ENCODE assay signal across 24 cellular contexts in genomic region chr1:92509619-92510018, GRCh38. TPM values are rescaled to one million over a fixed set of nuclear protein-coding genes. Genes with fewer than 3 reads are reported as not detected.
A peak's percentile ranks its signal among the peaks of the same experiment; 100 is the strongest.
DNase-seq lines count a peak whose midpoint lies in the region; ATAC-seq and TF ChIP-seq lines count a peak whose summit lies in the region.
"Had no signal": no experiment of that assay in that cellular context is flagged by ENCODE, and none has a peak within 500 bp of the region (broad histone marks: within the 10 kb centered on the region; RNA-seq: fewer than 3 reads in every experiment).

No MANE protein-coding gene starts in this region.

- H3K4me3 ChIP-seq in Caco-2 (ENCODE audit: low read depth, low read length): no peak overlapping the region
- H3K4me3 ChIP-seq: HAP-1 had no signal

- ATAC-seq in GM19463 (IDR thresholded peaks at IDR 0.05; ENCODE audit: unreplicated experiment) (peak; percentile 52), HG03196 (IDR thresholded peaks at IDR 0.05; ENCODE audit: unreplicated experiment) (peak; percentile 55), activated B cell treated with CpG ODN at 0.5 μM for 24 hours (ENCODE audit: low read depth) (peak; percentile 34)

- H3K9me3 Mint-ChIP-seq in Caco-2 (ENCODE audit: unreplicated experiment): no peaks in the 10 kb centered on the region
- no peaks in the 10 kb centered on the region for H3K9me3 Mint-ChIP-seq in activated B cell treated with CpG ODN at 0.5 μM for 24 hours
- H3K9me3 Mint-ChIP-seq in Calu3 (ENCODE audit: low read depth, unreplicated experiment): no peaks in the 10 kb centered on the region
- H3K9me3 Mint-ChIP-seq: CD14-positive monocyte; CD8-positive, alpha-beta memory T cell; HFFc6 had no signal

- H3K27ac Mint-ChIP-seq in Caco-2 (ENCODE audit: unreplicated experiment): no peak overlapping the region
- H3K27ac Mint-ChIP-seq in activated B cell treated with CpG ODN at 0.5 μM for 24 hours: no peak overlapping the region
- H3K27ac Mint-ChIP-seq in Calu3 (ENCODE audit: unreplicated experiment): no peak overlapping the region
- H3K27ac Mint-ChIP-seq: CD14-positive monocyte; CD8-positive, alpha-beta memory T cell; HFFc6 had no signal

- CTCF ChIA-PET in Caco-2 (lab: Charles Lee): no interaction called here
- CTCF ChIA-PET in activated B cell treated with CpG ODN at 0.5 μM for 24 hours (lab: Charles Lee): no interaction called here
- CTCF ChIA-PET in Calu3 (lab: Charles Lee): no interaction called here

- H3K27me3 Mint-ChIP-seq in Caco-2 (ENCODE audit: insufficient read depth, unreplicated experiment): no peaks in the 10 kb centered on the region
- no peaks in the 10 kb centered on the region for H3K27me3 Mint-ChIP-seq in activated B cell treated with CpG ODN at 0.5 μM for 24 hours
- H3K27me3 Mint-ChIP-seq in Calu3 (ENCODE audit: unreplicated experiment): no peaks in the 10 kb centered on the region

- H3K9me3 ChIP-seq in Caco-2: no peaks in the 10 kb centered on the region
- H3K9me3 ChIP-seq: BE2C, HAP-1 had no signal

- H3K4me1 Mint-ChIP-seq in Caco-2 (ENCODE audit: low read depth, unreplicated experiment) (no peaks in the 10 kb centered on the region), activated B cell treated with CpG ODN at 0.5 μM for 24 hours (peaks cover 6% of the 10 kb centered on the region), Calu3 (ENCODE audit: low read depth, unreplicated experiment) (peaks cover 10% of the 10 kb centered on the region)

- BruUV-seq in Caco-2 (replicated peaks; lab: Mats Ljungman, UMichigan) (TSS peak; percentile 12), Calu3 (replicated peaks; lab: Mats Ljungman, UMichigan) (no TSS peak)

- H3K36me3 ChIP-seq in Caco-2 (ENCODE audit: control insufficient read depth, insufficient read depth, low read length): no peaks in the 10 kb centered on the region
- H3K36me3 ChIP-seq: BE2C, HAP-1 had no signal

- H3K27me3 ChIP-seq in Caco-2 (replicated peaks; ENCODE audit: control insufficient read depth, insufficient read depth, low read length): no peaks in the 10 kb centered on the region
- H3K27me3 ChIP-seq: BE2C had no signal

- no peaks in the 10 kb centered on the region for H3K4me1 ChIP-seq in Caco-2
- H3K4me1 ChIP-seq: BE2C, HAP-1 had no signal

- intact Hi-C loops in Caco-2 (cut with micrococcal nuclease; ENCODE audit: unreplicated experiment): no loop called here
- intact Hi-C loops in activated B cell treated with CpG ODN at 0.5 μM for 24 hours (cut with micrococcal nuclease): no loop called here
- intact Hi-C loops in Calu3 (cut with micrococcal nuclease; ENCODE audit: unreplicated experiment): no loop called here
- intact Hi-C loops in head of caudate nucleus (cut with DNase I): no loop called here

- DNase-seq in Caco-2 (no peak), activated B cell treated with CpG ODN at 0.5 μM for 24 hours (no peak), Calu3 (no peak), head of caudate nucleus (no peak), superior temporal gyrus (ENCODE audit: extremely low spot score) (no peak)
- DNase-seq: BE2C; CD8-positive, alpha-beta memory T cell; DMS153; DND-41; GOT3; HFFc6; KBM-7; MV-4-11; NCI-H1694; NCI-H2029 treated with DMSO at 0.1 percent for 48 hours; NCI-H2227 treated with DMSO at 0.1 percent for 48 hours; NCI-H526 treated with DMSO at 0.1 percent for 48 hours; SHP77; T-helper 1 cell had no signal

- H3K36me3 Mint-ChIP-seq in Caco-2 (ENCODE audit: insufficient read depth, unreplicated experiment) (peaks cover 6% of the 10 kb centered on the region), activated B cell treated with CpG ODN at 0.5 μM for 24 hours (ENCODE audit: low read depth) (peaks cover 6% of the 10 kb centered on the region), Calu3 (ENCODE audit: insufficient read depth, unreplicated experiment) (no peaks in the 10 kb centered on the region)

- H3K4me3 Mint-ChIP-seq in Caco-2 (ENCODE audit: unreplicated experiment) (no peak overlapping the region), activated B cell treated with CpG ODN at 0.5 μM for 24 hours (no peak overlapping the region), Calu3 (ENCODE audit: low read depth, unreplicated experiment) (no peak overlapping the region)
- H3K4me3 Mint-ChIP-seq: CD14-positive monocyte; CD8-positive, alpha-beta memory T cell; HFFc6 had no signal

- POLR2A ChIA-PET in Caco-2 (lab: Charles Lee) (no interaction called here), activated B cell treated with CpG ODN at 0.5 μM for 24 hours (lab: Charles Lee) (no interaction called here)

- no peak for TF ChIP-seq CTCF in Caco-2 (IDR thresholded peaks at IDR 0.05; ENCODE audit: insufficient read depth in 1 of 2, low read depth in 1 of 2, low read length in 1 of 2, severe bottlenecking in 1 of 2, unreplicated experiment in 1 of 2)
- no peak for TF ChIP-seq CTCF in activated B cell treated with CpG ODN at 0.5 μM for 24 hours (IDR thresholded peaks at IDR 0.05)
- no peak for TF ChIP-seq CTCF in Calu3 (IDR thresholded peaks at IDR 0.05; ENCODE audit: unreplicated experiment)

RNA-seq across cellular contexts. Expression of gene GFI1, which starts 22.9 kb away (rescaled TPM):
- total RNA-seq in Caco-2 (2022) (0.93 and 1.8 TPM in 2 replicates), activated B cell treated with CpG ODN at 0.5 μM for 24 hours (1.2 and 1.7 TPM in 2 replicates), Calu3 (2022) (0.31 and 0.47 TPM in 2 replicates)
- total RNA-seq: MCF 10A had no signal
